2 cellular contexts compared by ENCODE assay signal in genomic region chr18:8766576-8767253, GRCh38.
A peak's percentile ranks its signal among the peaks of the same experiment; 100 is the strongest.
TF ChIP-seq lines count a peak whose summit lies in the region.

No MANE protein-coding gene starts in this region.

TF ChIP-seq in IMR-90, 13 proteins besides CTCF, POLR2A, EP300 and RAD21:
- TF ChIP-seq FOS (IDR thresholded peaks at IDR 0.05; ENCODE audit: low read depth, low read length) (no peak), ELK1 (IDR thresholded peaks at IDR 0.05; ENCODE audit: borderline replicate concordance, low read depth, low read length) (no peak), SMC3 (IDR thresholded peaks at IDR 0.05; ENCODE audit: low read depth, low read length) (no peak), NFE2L2 (IDR thresholded peaks at IDR 0.05; ENCODE audit: low read depth, low read length) (no peak), CHD1 (IDR thresholded peaks at IDR 0.05; ENCODE audit: low read depth, low read length) (no peak), USF2 (IDR thresholded peaks at IDR 0.05; ENCODE audit: low read depth, low read length) (no peak), MAFK (IDR thresholded peaks at IDR 0.05; ENCODE audit: low read depth, low read length) (no peak), CEBPB (IDR thresholded peaks at IDR 0.05; ENCODE audit: low read depth, low read length) (no peak), MXI1 (IDR thresholded peaks at IDR 0.05; ENCODE audit: borderline replicate concordance, low read depth, low read length) (no peak), RFX5 (IDR thresholded peaks at IDR 0.05; ENCODE audit: low read depth, low read length) (no peak), MAZ (IDR thresholded peaks at IDR 0.05; ENCODE audit: borderline replicate concordance, low read depth, low read length) (no peak), RCOR1 (IDR thresholded peaks at IDR 0.05; ENCODE audit: insufficient replicate concordance, low read length) (no peak)

TF ChIP-seq in SK-N-SH, 30 proteins besides CTCF, POLR2A, EP300 and RAD21:
- TF ChIP-seq NFIC (IDR thresholded peaks at IDR 0.05; ENCODE audit: borderline replicate concordance) (no peak), MAX (IDR thresholded peaks at IDR 0.05; ENCODE audit: low read depth) (no peak), MXI1 (IDR thresholded peaks at IDR 0.05; ENCODE audit: low read depth, low read length) (peak; percentile 15; the same call in 1 of the 2 replicates), MEF2A (IDR thresholded peaks at IDR 0.05; ENCODE audit: borderline replicate concordance, low read depth) (no peak), JUND (IDR thresholded peaks at IDR 0.05) (no peak), GATA2 (CRISPR knock-in tag; IDR thresholded peaks at IDR 0.05) (no peak)
TF ChIP-seq in SK-N-SH: peak in this region for 1.
